8 cellular contexts compared by ENCODE assay signal in the genomic region with DNA sequence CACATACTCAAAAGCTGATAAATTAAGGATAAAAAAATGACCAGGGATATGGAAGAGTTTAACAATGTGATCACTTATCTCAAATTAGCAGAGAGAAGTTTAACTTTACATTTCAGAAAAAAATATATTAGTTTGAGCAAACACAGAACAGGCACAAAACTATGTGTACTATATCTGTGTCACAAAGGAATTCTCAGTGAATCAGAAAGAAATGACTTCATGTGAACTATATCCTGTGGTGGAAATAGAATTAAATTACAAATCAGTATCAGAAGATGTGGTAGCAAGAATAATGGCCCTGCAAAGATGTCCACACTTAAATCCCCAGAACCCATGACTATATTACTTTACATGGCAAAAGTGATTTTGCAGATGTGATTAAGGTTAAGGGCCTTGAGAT.
"Had no signal": no experiment of that assay in that cellular context is flagged by ENCODE, and none has a peak within 500 bp of the region (broad histone marks: within the 10 kb centered on the region; RNA-seq: fewer than 3 reads in every experiment).

No MANE protein-coding gene starts in this region.

- FAIRE-seq: G401.6, GM12878, GM12891, GM12892, GM18507, GM19239 had no signal

- H3K4me3 ChIP-seq: GM12878 had no signal

- ATAC-seq: GM12878 had no signal

- DNase-seq: GDM1, GF-D8 had no signal
